8 cellular contexts compared by ENCODE assay signal in the genomic region with DNA sequence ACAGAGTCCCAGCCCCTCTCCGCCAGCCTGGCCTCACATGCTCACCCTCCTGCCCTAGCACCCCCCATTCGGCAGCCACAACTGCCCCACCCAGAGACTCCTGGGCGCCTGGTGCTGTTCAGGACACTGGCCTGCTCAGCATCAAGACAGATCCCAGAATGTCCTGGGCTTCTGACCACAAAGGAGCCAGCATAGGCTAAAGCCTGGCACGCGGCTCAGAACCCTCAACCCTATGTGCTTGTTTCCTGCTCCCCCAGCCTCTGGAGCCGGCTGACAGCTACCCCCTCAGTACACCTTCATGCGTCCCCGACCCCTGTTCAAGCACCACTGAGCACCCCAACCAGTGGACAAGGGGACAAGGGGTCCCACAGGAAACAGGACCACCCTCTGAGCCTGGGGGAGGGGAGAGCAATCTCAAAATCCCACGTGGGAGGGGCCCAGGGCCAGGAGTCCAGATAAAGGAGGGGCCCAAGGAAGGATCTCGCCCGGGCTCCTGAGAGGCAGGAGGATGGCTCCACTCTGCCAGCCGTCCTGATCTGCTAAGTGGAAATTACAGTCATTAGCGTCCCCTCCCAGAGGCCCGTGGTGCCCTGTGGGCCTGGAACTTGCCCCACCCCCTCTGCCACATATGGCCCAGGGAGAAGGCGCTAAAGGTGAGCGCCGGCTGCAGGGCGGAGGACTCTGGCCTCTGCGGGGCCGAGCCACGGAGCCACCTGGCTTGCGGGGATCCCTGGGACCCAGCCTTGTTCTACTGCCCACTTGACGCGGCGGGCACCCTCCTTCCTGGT. TPM values are rescaled to one million over a fixed set of nuclear protein-coding genes. Genes with fewer than 3 reads are reported as not detected.
A peak's percentile ranks its signal among the peaks of the same experiment; 100 is the strongest.
DNase-seq lines count a peak whose midpoint lies in the region; ATAC-seq and TF ChIP-seq lines count a peak whose summit lies in the region.

No MANE protein-coding gene starts in this region.

- intact Hi-C loops in vagina (cut with DNase I), result loop anchor here (10.0 kb wide), 1 partner anchor 192 kb away; no protein-coding TSS in a partner anchor

- TF ChIP-seq CTCF in C4-2B (conservative IDR thresholded peaks at IDR 0.05) (no peak), cardiac fibroblast (IDR thresholded peaks at IDR 0.05; ENCODE audit: low read depth, low read length) (no peak), vagina (IDR thresholded peaks at IDR 0.05) (no peak)

- H3K4me3 ChIP-seq in cardiac fibroblast (replicated peaks in 1 of 2; ENCODE audit: low read depth in 2 of 2, low read length in 2 of 2), result peak overlapping the region; percentile 56 to 65
- no peak overlapping the region for H3K4me3 ChIP-seq in mesendoderm (ENCODE audit: low read length)
- H3K4me3 ChIP-seq in vagina, result peak overlapping the region; percentile 71 to 76

- no peak overlapping the region for H4K5ac ChIP-seq in mesendoderm (ENCODE audit: low read length)

- H3K4me2 ChIP-seq in mesendoderm (ENCODE audit: low read length), result no peak overlapping the region

- DNase-seq in M059J (ENCODE audit: low read depth) (peak; percentile 68), cardiac fibroblast (ENCODE audit: low read depth in 2 of 2) (peak in 1 of 2 donors; percentile 44), mesendoderm (no peak), vagina (ENCODE audit: extremely low spot score in 2 of 2) (no peak), NCI-H187 treated with DMSO at 0.1 percent for 48 hours (lab: John Stamatoyannopoulos, UW) (no peak), HUDEP-2 (lab: John Stamatoyannopoulos, UW; ENCODE audit: unreplicated experiment in 76 of 76) (no peak)

- H2BK15ac ChIP-seq in mesendoderm (replicated peaks; ENCODE audit: low read depth), result no peak overlapping the region

- no peak for ATAC-seq in HG03159 (IDR thresholded peaks at IDR 0.05; ENCODE audit: unreplicated experiment)

- no peak overlapping the region for H2BK120ac ChIP-seq in mesendoderm (ENCODE audit: low read depth, low read length)

- TF ChIP-seq POLR2A in vagina (IDR thresholded peaks at IDR 0.05), result no peak

- no CpG with 5 or more reads among the region's 25 CpGs for WGBS in mesendoderm (ENCODE audit: extremely low coverage, insufficient coverage, low lambda C conversion rate)

- H3K79me1 ChIP-seq in mesendoderm (ENCODE audit: low read length), result no peaks in the 10 kb centered on the region

- H3K23ac ChIP-seq in mesendoderm (ENCODE audit: low read length), result no peak overlapping the region

- H3K36me3 ChIP-seq in mesendoderm (ENCODE audit: control insufficient read depth, insufficient read depth, low read length) (no peaks in the 10 kb centered on the region), vagina (no peaks in the 10 kb centered on the region)

- H3K18ac ChIP-seq in mesendoderm (ENCODE audit: low read length), result peak overlapping the region; percentile 63

- H3K27ac ChIP-seq in C4-2B (peak overlapping the region; percentile 78), mesendoderm (ENCODE audit: low read depth, low read length) (no peak overlapping the region), vagina (peak overlapping the region; percentile 95)

- no peak overlapping the region for H2BK5ac ChIP-seq in mesendoderm (ENCODE audit: low read length)

- H3K4me1 ChIP-seq in mesendoderm (ENCODE audit: control insufficient read depth, low read depth, low read length) (peaks cover 3% of the 10 kb centered on the region), vagina (peaks cover 57% of the 10 kb centered on the region)

- H3K56ac ChIP-seq in mesendoderm (ENCODE audit: low read length), result peak overlapping the region; percentile 90

- peak overlapping the region; percentile 51 for H3K9ac ChIP-seq in mesendoderm (ENCODE audit: low read length)

- H3K4ac ChIP-seq in mesendoderm (ENCODE audit: low read depth, low read length), result no peak overlapping the region

- peaks cover 2% of the 10 kb centered on the region for H3K27me3 ChIP-seq in mesendoderm (ENCODE audit: insufficient read depth, low read length, poor library complexity)
- H3K27me3 ChIP-seq in vagina, result no peaks in the 10 kb centered on the region

- no peak overlapping the region for H4K8ac ChIP-seq in mesendoderm (ENCODE audit: low read depth, low read length)

- H2AK5ac ChIP-seq in mesendoderm (ENCODE audit: low read length), result no peak overlapping the region

- H3K79me2 ChIP-seq in mesendoderm (ENCODE audit: control insufficient read depth, insufficient read depth, low read length), result no peaks in the 10 kb centered on the region

- no peaks in the 10 kb centered on the region for H3K9me3 ChIP-seq in vagina

RNA-seq across cellular contexts. Expression of a gene that starts 27.1 kb away (rescaled TPM):
- total RNA-seq in M059J (2014; rRNA removed; shearing (Covaris generic)), result 0.44 TPM in 1 of 2 replicates, not detected in the other
- polyA plus RNA-seq in mesendoderm (2013, experiment 1 of 2), result not detected
- not detected for polyA plus RNA-seq in mesendoderm (2013, experiment 2 of 2)
- total RNA-seq in vagina, result 9.1 TPM
